1 cellular context compared by ENCODE assay signal in genomic region chr2:23926750-23927627, GRCh38.
TF ChIP-seq lines count a peak whose summit lies in the region.

TSS of gene ATAD2B (minus strand) at chr2:23927123. CDS start at chr2:23926770, 353 bp downstream.

TF ChIP-seq in WTC11, 78 proteins besides CTCF, POLR2A, EP300 and RAD21 (continued from another document and continues in another):
- TF ChIP-seq NR1H2 (CRISPR knock-in tag; IDR thresholded peaks at IDR 0.05) (no peak), RORB (CRISPR knock-in tag; IDR thresholded peaks at IDR 0.05) (no peak), ZNF671 (CRISPR knock-in tag; IDR thresholded peaks at IDR 0.05) (no peak), ZNF219 (CRISPR knock-in tag; IDR thresholded peaks at IDR 0.05; ENCODE audit: borderline replicate concordance) (0 out of 2 replicates have a peak, but pooled peaks have one; percentile 1), CBFB (CRISPR knock-in tag; IDR thresholded peaks at IDR 0.05; ENCODE audit: low read depth) (peak; percentile 21; the same call in 1 of the 2 replicates), MAX (CRISPR knock-in tag; IDR thresholded peaks at IDR 0.05) (peak; percentile 72; the same call in 1 of the 2 replicates), FOXP1 (CRISPR knock-in tag; IDR thresholded peaks at IDR 0.05; ENCODE audit: borderline replicate concordance) (peak; percentile 69; the same call in 1 of the 2 replicates), ATF3 (CRISPR knock-in tag; conservative IDR thresholded peaks at IDR 0.05) (no peak), EMX1 (CRISPR knock-in tag; IDR thresholded peaks at IDR 0.05) (no peak), ZNF512 (CRISPR knock-in tag; IDR thresholded peaks at IDR 0.05; ENCODE audit: borderline replicate concordance) (no peak), USF2 (CRISPR knock-in tag; IDR thresholded peaks at IDR 0.05) (peak; percentile 48), ATF6 (CRISPR knock-in tag; IDR thresholded peaks at IDR 0.05) (no peak), ZNF232 (CRISPR knock-in tag; IDR thresholded peaks at IDR 0.05) (peak; percentile 87; the same call in 1 of the 2 replicates), CREB1 (CRISPR knock-in tag; IDR thresholded peaks at IDR 0.05) (0 out of 2 replicates have a peak, but pooled peaks have one; percentile 43), NFATC4 (CRISPR knock-in tag; IDR thresholded peaks at IDR 0.05) (no peak), ZNF396 (CRISPR knock-in tag; IDR thresholded peaks at IDR 0.05; ENCODE audit: borderline replicate concordance) (no peak), ZBTB21 (CRISPR knock-in tag; IDR thresholded peaks at IDR 0.05; ENCODE audit: borderline replicate concordance) (peak; percentile 86), ZBTB43 (CRISPR knock-in tag; IDR thresholded peaks at IDR 0.05) (no peak), NR2C2 (CRISPR knock-in tag; IDR thresholded peaks at IDR 0.05) (0 out of 2 replicates have a peak, but pooled peaks have one; percentile 23), SMAD3 (CRISPR knock-in tag; IDR thresholded peaks at IDR 0.05; ENCODE audit: borderline replicate concordance) (no peak), AFF4 (CRISPR knock-in tag; IDR thresholded peaks at IDR 0.05; ENCODE audit: borderline replicate concordance) (peak; percentile 95), KAT7 (CRISPR knock-in tag; IDR thresholded peaks at IDR 0.05; ENCODE audit: borderline replicate concordance) (peak; percentile 73), ARID4B (CRISPR knock-in tag; IDR thresholded peaks at IDR 0.05; ENCODE audit: borderline replicate concordance) (peak; percentile 21; the same call in 1 of the 2 replicates), SP1 (CRISPR knock-in tag; conservative IDR thresholded peaks at IDR 0.05) (peak; percentile 91), ZNF423 (CRISPR knock-in tag; IDR thresholded peaks at IDR 0.05) (no peak), AR (CRISPR knock-in tag; IDR thresholded peaks at IDR 0.05) (no peak), STAT6 (CRISPR knock-in tag; conservative IDR thresholded peaks at IDR 0.05; ENCODE audit: low read depth) (0 out of 2 replicates have a peak, but pooled peaks have one; percentile 64), ZMAT4 (CRISPR knock-in tag; IDR thresholded peaks at IDR 0.05) (no peak), RELA (CRISPR knock-in tag; IDR thresholded peaks at IDR 0.05; ENCODE audit: borderline replicate concordance) (no peak; the same call in 1 of the 2 replicates)
